16 cellular contexts compared by ENCODE assay signal in genomic region chr11:2867722-2868548, GRCh38. TPM values are rescaled to one million over a fixed set of nuclear protein-coding genes. Genes with fewer than 3 reads are reported as not detected.
A peak's percentile ranks its signal among the peaks of the same experiment; 100 is the strongest.
DNase-seq lines count a peak whose midpoint lies in the region; ATAC-seq and TF ChIP-seq lines count a peak whose summit lies in the region.
"Had no signal": no experiment of that assay in that cellular context is flagged by ENCODE, and none has a peak within 500 bp of the region (broad histone marks: within the 10 kb centered on the region; RNA-seq: fewer than 3 reads in every experiment).

No MANE protein-coding gene starts in this region.

- H3K4me1 ChIP-seq in heart right ventricle (peaks cover 0 to 28% (median 10%) of the 10 kb centered on the region in 9 donors), upper lobe of left lung (peaks cover 8 to 33% (median 24%) of the 10 kb centered on the region in 4 donors)
- H3K4me1 ChIP-seq: vagina had no signal

- ATAC-seq in heart right ventricle, result no peak
- no peak for ATAC-seq in Right ventricle myocardium inferior
- peak in 1 of 3 donors; percentile 31 for ATAC-seq in natural killer cell
- ATAC-seq in upper lobe of left lung (ENCODE audit: low FRiP score in 2 of 2), result no peak
- ATAC-seq: activated CD8-positive, alpha-beta memory T cell treated with anti-CD3 and anti-CD28 coated beads, Interleukin-2, amount 10 ng/mL, durations not matched to agents 7 days and 5 days had no signal

- H3K27ac Mint-ChIP-seq in dendritic cell treated with granulocyte-macrophage colony-stimulating factor and Interleukin-4, amounts not matched to agents 40 ng/mL and 50 ng/mL, for 4 days, result no peak overlapping the region
- no peak overlapping the region for H3K27ac Mint-ChIP-seq in natural killer cell
- no peak overlapping the region for H3K27ac Mint-ChIP-seq in HFFc6
- H3K27ac Mint-ChIP-seq: activated CD8-positive, alpha-beta memory T cell treated with anti-CD3 and anti-CD28 coated beads, Interleukin-2, amount 10 ng/mL, durations not matched to agents 7 days and 5 days; activated naive CD4-positive, alpha-beta T cell treated with anti-CD3 and anti-CD28 coated beads for 36 hours had no signal

- H3K4me3 Mint-ChIP-seq in dendritic cell treated with granulocyte-macrophage colony-stimulating factor and Interleukin-4, amounts not matched to agents 40 ng/mL and 50 ng/mL, for 4 days, result peak overlapping the region; percentile 69
- peak overlapping the region; percentile 84 for H3K4me3 Mint-ChIP-seq in natural killer cell
- H3K4me3 Mint-ChIP-seq in HFFc6, result no peak overlapping the region
- H3K4me3 Mint-ChIP-seq: activated naive CD4-positive, alpha-beta T cell treated with anti-CD3 and anti-CD28 coated beads for 36 hours had no signal

- H3K36me3 Mint-ChIP-seq in dendritic cell treated with granulocyte-macrophage colony-stimulating factor and Interleukin-4, amounts not matched to agents 40 ng/mL and 50 ng/mL, for 4 days (ENCODE audit: low read depth), result no peaks in the 10 kb centered on the region
- no peaks in the 10 kb centered on the region for H3K36me3 Mint-ChIP-seq in natural killer cell
- H3K36me3 Mint-ChIP-seq in HFFc6 (ENCODE audit: low read depth), result peaks cover 3% of the 10 kb centered on the region; the same call in 1 of the 2 replicates
- H3K36me3 Mint-ChIP-seq: activated CD8-positive, alpha-beta memory T cell treated with anti-CD3 and anti-CD28 coated beads, Interleukin-2, amount 10 ng/mL, durations not matched to agents 7 days and 5 days; naive thymus-derived CD8-positive, alpha-beta T cell had no signal

- H3K27ac ChIP-seq in heart right ventricle (no peak overlapping the region), upper lobe of left lung (peak overlapping the region in 1 of 4 donors; percentile 48)
- H3K27ac ChIP-seq: vagina had no signal

- intact Hi-C loops in heart right ventricle (cut with DNase I), result no loop called here
- intact Hi-C loops in Right ventricle myocardium inferior (cut with DNase I), result loop anchor here (2.0 kb wide), 1 partner anchor 39 kb away; no protein-coding TSS in a partner anchor
- intact Hi-C loops in dendritic cell treated with granulocyte-macrophage colony-stimulating factor and Interleukin-4, amounts not matched to agents 40 ng/mL and 50 ng/mL, for 4 days (cut with micrococcal nuclease), result no loop called here
- intact Hi-C loops in natural killer cell (cut with micrococcal nuclease), result no loop called here

- no peaks in the 10 kb centered on the region for H3K9me3 ChIP-seq in heart right ventricle
- H3K9me3 ChIP-seq in upper lobe of left lung, result no peaks in the 10 kb centered on the region
- H3K9me3 ChIP-seq: vagina had no signal

- H3K27me3 Mint-ChIP-seq in dendritic cell treated with granulocyte-macrophage colony-stimulating factor and Interleukin-4, amounts not matched to agents 40 ng/mL and 50 ng/mL, for 4 days, result peaks cover 81% of the 10 kb centered on the region
- peaks cover 54 to 60% of the 10 kb centered on the region in 2 donors for H3K27me3 Mint-ChIP-seq in natural killer cell (ENCODE audit: low read depth in 2 of 2)
- H3K27me3 Mint-ChIP-seq in HFFc6 (ENCODE audit: insufficient read depth), result peaks cover 44% of the 10 kb centered on the region

- TF ChIP-seq POLR2A in upper lobe of left lung (IDR thresholded peaks at IDR 0.05), result no peak

- WGBS in heart right ventricle, 2 donors, result 53 to 70% methylated on average over 25 of the region's 25 CpGs
- WGBS in upper lobe of left lung, 2 donors, result 50 to 54% methylated on average over 25 of the region's 25 CpGs

- DNase-seq in heart right ventricle, result no peak
- no peak for DNase-seq in Right ventricle myocardium inferior (ENCODE audit: missing footprints)
- DNase-seq in natural killer cell, result no peak
- DNase-seq in upper lobe of left lung, result peak in 1 of 2 donors; percentile 40
- no peak for DNase-seq in HFFc6
- DNase-seq in effector CD8-positive, alpha-beta T cell (lab: John Stamatoyannopoulos, UW), result no peak
- no peak for DNase-seq in NCI-H2171 (lab: John Stamatoyannopoulos, UW)
- DNase-seq: activated CD8-positive, alpha-beta memory T cell treated with anti-CD3 and anti-CD28 coated beads, Interleukin-2, amount 10 ng/mL, durations not matched to agents 7 days and 5 days; activated naive CD4-positive, alpha-beta T cell treated with anti-CD3 and anti-CD28 coated beads for 36 hours; DMS 273 treated with DMSO at 0.1 percent for 48 hours; naive thymus-derived CD8-positive, alpha-beta T cell; NCI-H1436; NCI-H82; Right ventricle myocardium superior had no signal

- peak overlapping the region in 9 of 10 donors; percentile 2 to 42 (median 32) for H3K4me3 ChIP-seq in heart right ventricle
- H3K4me3 ChIP-seq in upper lobe of left lung, result peak overlapping the region in 3 of 4 donors; percentile 18 to 38 (median 28)
- H3K4me3 ChIP-seq: vagina had no signal

- TF ChIP-seq EP300 in upper lobe of left lung (IDR thresholded peaks at IDR 0.05), result no peak

- H3K27me3 ChIP-seq in heart right ventricle, result peaks cover 5 to 72% (median 40%) of the 10 kb centered on the region in 7 donors
- H3K27me3 ChIP-seq in upper lobe of left lung, result peaks cover 0 to 20% (median 8%) of the 10 kb centered on the region in 4 donors
- H3K27me3 ChIP-seq: vagina had no signal

- H3K9me3 Mint-ChIP-seq in dendritic cell treated with granulocyte-macrophage colony-stimulating factor and Interleukin-4, amounts not matched to agents 40 ng/mL and 50 ng/mL, for 4 days, result no peaks in the 10 kb centered on the region
- no peaks in the 10 kb centered on the region for H3K9me3 Mint-ChIP-seq in natural killer cell
- H3K9me3 Mint-ChIP-seq in HFFc6, result peaks cover 7% of the 10 kb centered on the region; the same call in 1 of the 2 replicates
- H3K9me3 Mint-ChIP-seq: activated naive CD4-positive, alpha-beta T cell treated with anti-CD3 and anti-CD28 coated beads for 36 hours had no signal

- H3K4me1 Mint-ChIP-seq in dendritic cell treated with granulocyte-macrophage colony-stimulating factor and Interleukin-4, amounts not matched to agents 40 ng/mL and 50 ng/mL, for 4 days (ENCODE audit: low read depth), result peaks cover 16% of the 10 kb centered on the region
- H3K4me1 Mint-ChIP-seq in natural killer cell (peaks cover 29 to 34% of the 10 kb centered on the region in 2 donors), HFFc6 (ENCODE audit: low read depth) (no peaks in the 10 kb centered on the region)

- TF ChIP-seq CTCF in heart right ventricle (IDR thresholded peaks at IDR 0.05), result peak in 5 of 9 donors; percentile 5 to 26 (median 15)
- no peak for TF ChIP-seq CTCF in natural killer cell (IDR thresholded peaks at IDR 0.05)
- TF ChIP-seq CTCF in upper lobe of left lung (IDR thresholded peaks at IDR 0.05), result no peak
- no peak for TF ChIP-seq CTCF in HFFc6 (IDR thresholded peaks at IDR 0.05)

- H3K36me3 ChIP-seq in heart right ventricle (no peaks in the 10 kb centered on the region), upper lobe of left lung (no peaks in the 10 kb centered on the region)
- H3K36me3 ChIP-seq: vagina had no signal

RNA-seq across cellular contexts. Expression of gene CDKN1C, which starts 17.6 kb away (rescaled TPM):
- total RNA-seq in heart right ventricle (10 to 100 TPM; 16.9 to 48.0 (median 25.4) TPM), Right ventricle myocardium inferior (40.0 TPM), natural killer cell (10 to 100 TPM in 1 of 3 donors, 1 to 10 TPM in 2; 2.6 to 27.9 (median 6.3) TPM), upper lobe of left lung (10 to 100 TPM; 23.4 to 71.9 (median 33.6) TPM)
- polyA plus RNA-seq in heart right ventricle, result 10 to 100 TPM; 50.3 to 55.3 TPM
- total RNA-seq in HFFc6 (2021; fragmentation: NEBNext Ultra II Directional; extraction: Animal tissue kit (Norgen Biotek cat#: 25700)), result under 1 TPM in 2 of 6 experiments, not detected in 4; 0.17 to 0.24 TPM

Comparison
In these comparisons a context has a peak if more than half of its experiments do, and no peak if none do; other contexts are left out.
1. CTCF ChIP-seq: peak in heart right ventricle (5 of 9); none in natural killer cell (single experiment), upper lobe of left lung (0 of 6) and HFFc6 (single experiment).